In genomic region chr2:31233741-31234689, GRCh38 we compare ENCODE assay signal across 7 cellular contexts. TPM values are rescaled to one million over a fixed set of nuclear protein-coding genes. Genes with fewer than 3 reads are reported as not detected.
DNase-seq lines count a peak whose midpoint lies in the region; ATAC-seq lines count a peak whose summit lies in the region.

Gene EHD3 (plus strand): TSS chr2:31234152. CDS start chr2:31234622, 470 bp downstream.

- peak within 1 kb of the TSS; percentile 70 for H3K4me3 Mint-ChIP-seq in activated CD4-positive, alpha-beta T cell treated with anti-CD3 and anti-CD28 coated beads for 36 hours

- no peaks in the 10 kb centered on the region for H3K36me3 Mint-ChIP-seq in activated CD4-positive, alpha-beta T cell treated with anti-CD3 and anti-CD28 coated beads for 36 hours (ENCODE audit: low read depth)

- CTCF ChIA-PET in activated CD4-positive, alpha-beta T cell treated with anti-CD3 and anti-CD28 coated beads for 36 hours (lab: Charles Lee) = interaction anchor here (0.6 to 1.8 kb wide), 6 partner anchors 9 to 901 kb away, joined by 3 to 8 read pairs (median 3); no protein-coding TSS in a partner anchor

- H3K9me3 Mint-ChIP-seq in activated CD4-positive, alpha-beta T cell treated with anti-CD3 and anti-CD28 coated beads for 36 hours (ENCODE audit: low read depth) = no peaks in the 10 kb centered on the region

- H3K27me3 ChIP-seq in layer of hippocampus (ENCODE audit: control insufficient read depth, insufficient read depth, low read length) = no peaks in the 10 kb centered on the region

- ATAC-seq in GM18519 (IDR thresholded peaks at IDR 0.05; ENCODE audit: low FRiP score, unreplicated experiment) (peak; percentile 92), HG03060 (IDR thresholded peaks at IDR 0.05; ENCODE audit: low read depth, unreplicated experiment) (peak; percentile 74)
- peak; percentile 99 for ATAC-seq in activated CD4-positive, alpha-beta T cell treated with anti-CD3 and anti-CD28 coated beads for 36 hours

- peak within 1 kb of the TSS; percentile 34 for H3K27ac Mint-ChIP-seq in activated CD4-positive, alpha-beta T cell treated with anti-CD3 and anti-CD28 coated beads for 36 hours

- H3K27ac ChIP-seq in cingulate gyrus (ENCODE audit: low read depth, low read length) (peak within 1 kb of the TSS; percentile 73), layer of hippocampus (ENCODE audit: low read depth, low read length) (peak within 1 kb of the TSS; percentile 39)

- POLR2A ChIA-PET in activated CD4-positive, alpha-beta T cell treated with anti-CD3 and anti-CD28 coated beads for 36 hours (lab: Charles Lee) = no interaction called here

- intact Hi-C loops in activated CD4-positive, alpha-beta T cell treated with anti-CD3 and anti-CD28 coated beads for 36 hours (cut with DNase I, micrococcal nuclease) = loop anchor here (1.0 to 5.0 kb wide), 4 partner anchors 91 to 1087 kb away; partner anchors contain the start of gene YPEL5 (in 1 of the 2)

- H3K4me1 Mint-ChIP-seq in activated CD4-positive, alpha-beta T cell treated with anti-CD3 and anti-CD28 coated beads for 36 hours = peaks cover 19% of the 10 kb centered on the region

- peak; percentile 57 for DNase-seq in NCI-H2171 treated with DMSO at 0.1 percent for 48 hours (lab: John Stamatoyannopoulos, UW)
- DNase-seq in activated CD4-positive, alpha-beta T cell treated with anti-CD3 and anti-CD28 coated beads for 36 hours = peak; percentile 90
- peak; percentile 51 to 74 (median 62) for DNase-seq in stimulated activated CD4-positive, alpha-beta T cell treated with anti-CD3 and anti-CD28 coated beads, Interleukin-1b, Interleukin-23, amount 100 ng/mL, for 24 hours (ENCODE audit: low read depth in 4 of 4, low spot score in 1 of 4)

- no peaks in the 10 kb centered on the region for H3K27me3 Mint-ChIP-seq in activated CD4-positive, alpha-beta T cell treated with anti-CD3 and anti-CD28 coated beads for 36 hours

RNA-seq across cellular contexts. Expression of gene EHD3, which starts in this region (rescaled TPM):
- 1 to 10 TPM; 1.4 to 1.6 TPM for total RNA-seq in activated CD4-positive, alpha-beta T cell treated with anti-CD3 and anti-CD28 coated beads for 36 hours

Comparison
In these comparisons a context has a peak if more than half of its experiments do, and no peak if none do; other contexts are left out.
1. Peak in every context shown above with its lines: DNase-seq, ATAC-seq and H3K27ac ChIP-seq.